ENCODE assay signal across 12 cellular contexts in the genomic region with DNA sequence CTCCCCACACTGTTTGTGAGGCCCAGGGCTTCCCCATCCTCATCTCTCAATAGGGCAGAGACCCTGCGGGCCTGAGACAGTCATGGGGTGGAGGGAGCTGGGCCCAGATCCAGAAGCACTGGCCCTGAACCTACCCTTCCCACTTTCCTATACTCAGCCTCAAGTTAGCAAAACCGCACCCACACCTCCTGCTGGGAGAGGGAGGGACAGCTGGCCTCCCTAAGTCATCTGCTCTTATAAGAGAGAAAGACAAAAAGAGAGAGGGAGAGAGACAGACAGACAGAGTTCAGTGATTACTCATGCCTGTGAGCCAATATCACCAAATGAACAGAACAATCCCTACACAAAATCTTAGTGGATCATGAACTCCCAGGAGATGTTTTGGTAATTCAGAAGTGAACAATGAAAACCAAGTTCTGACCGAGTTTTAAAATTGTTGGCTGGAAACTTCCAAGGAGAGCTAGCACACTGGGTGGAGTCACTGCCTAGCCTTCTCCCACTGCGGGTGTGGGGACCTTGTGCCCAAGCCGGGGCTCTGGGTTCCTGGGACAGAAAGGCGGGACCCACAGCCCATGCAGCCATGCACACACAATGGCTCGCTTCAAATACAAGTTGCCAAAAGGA.
DNase-seq lines count a peak whose midpoint lies in the region; ATAC-seq and TF ChIP-seq lines count a peak whose summit lies in the region.
"Had no signal": no experiment of that assay in that cellular context is flagged by ENCODE, and none has a peak within 500 bp of the region (broad histone marks: within the 10 kb centered on the region; RNA-seq: fewer than 3 reads in every experiment).

No MANE protein-coding gene starts in this region.

- H3K9me3 ChIP-seq in GM23248 (ENCODE audit: low read depth) (no peaks in the 10 kb centered on the region), RWPE2 (ENCODE audit: severe bottlenecking) (no peaks in the 10 kb centered on the region), gastroesophageal sphincter (no peaks in the 10 kb centered on the region), psoas muscle (no peaks in the 10 kb centered on the region), tibial artery (no peaks in the 10 kb centered on the region)

- TF ChIP-seq CTCF in RWPE2 (IDR thresholded peaks at IDR 0.05; ENCODE audit: poor library complexity, severe bottlenecking): no peak
- no peak for TF ChIP-seq CTCF in gastroesophageal sphincter (IDR thresholded peaks at IDR 0.05)
- TF ChIP-seq CTCF in psoas muscle (IDR thresholded peaks at IDR 0.05): no peak
- no peak for TF ChIP-seq CTCF in tibial artery (IDR thresholded peaks at IDR 0.05)

- H3K27ac ChIP-seq in GM23248 (no peak overlapping the region), RWPE2 (ENCODE audit: poor library complexity, severe bottlenecking) (no peak overlapping the region), gastroesophageal sphincter (no peak overlapping the region), psoas muscle (no peak overlapping the region), tibial artery (no peak overlapping the region)
- H3K27ac ChIP-seq: VCaP had no signal

- TF ChIP-seq EP300 in gastroesophageal sphincter (IDR thresholded peaks at IDR 0.05): no peak

- no peak overlapping the region for H3K9ac ChIP-seq in GM23248

- H3K27me3 ChIP-seq in GM23248 (replicated peaks; ENCODE audit: insufficient read depth) (peaks cover 18% of the 10 kb centered on the region), RWPE2 (ENCODE audit: insufficient read depth, poor library complexity, severe bottlenecking) (no peaks in the 10 kb centered on the region), gastroesophageal sphincter (no peaks in the 10 kb centered on the region), psoas muscle (ENCODE audit: insufficient read depth in 3 of 3, low read length in 2 of 3) (peaks cover 0 to 4% (median 3%) of the 10 kb centered on the region in 3 donors), tibial artery (no peaks in the 10 kb centered on the region)

- ATAC-seq in RWPE2 (ENCODE audit: low read depth) (peak; percentile 48; the same call in 1 of the 3 replicates), gastroesophageal sphincter (peak; percentile 48), psoas muscle (peak in 3 of 4 donors; percentile 57 to 76 (median 68)), HG03045 (IDR thresholded peaks at IDR 0.05; ENCODE audit: unreplicated experiment) (no peak)
- no peak for ATAC-seq in activated naive CD8-positive, alpha-beta T cell treated with anti-CD3 and anti-CD28 coated beads, Interleukin-2, amount 50 U/mL, for 24 hours
- ATAC-seq: stimulated activated effector memory CD8-positive, alpha-beta T cell treated with anti-CD3 and anti-CD28 coated beads, Interleukin-12 subunit alpha, Interleukin-12 subunit beta, amount 100 ng/mL, for 72 hours had no signal

- H2AFZ ChIP-seq in GM23248: no peak overlapping the region

- peaks cover 4% of the 10 kb centered on the region; the same call in 1 of the 2 replicates for H3K4me1 ChIP-seq in GM23248 (ENCODE audit: insufficient read depth)
- no peaks in the 10 kb centered on the region for H3K4me1 ChIP-seq in RWPE2 (ENCODE audit: insufficient read depth, poor library complexity, severe bottlenecking)
- no peaks in the 10 kb centered on the region for H3K4me1 ChIP-seq in gastroesophageal sphincter
- H3K4me1 ChIP-seq in psoas muscle: no peaks in the 10 kb centered on the region
- no peaks in the 10 kb centered on the region for H3K4me1 ChIP-seq in tibial artery

- H3K27ac Mint-ChIP-seq in activated naive CD8-positive, alpha-beta T cell treated with anti-CD3 and anti-CD28 coated beads, Interleukin-2, amount 50 U/mL, for 24 hours: no peak overlapping the region
- H3K27ac Mint-ChIP-seq: stimulated activated effector memory CD8-positive, alpha-beta T cell treated with anti-CD3 and anti-CD28 coated beads, Interleukin-12 subunit alpha, Interleukin-12 subunit beta, amount 100 ng/mL, for 72 hours had no signal

- H3K36me3 ChIP-seq in GM23248 (ENCODE audit: low read depth) (no peaks in the 10 kb centered on the region), RWPE2 (ENCODE audit: low read depth) (no peaks in the 10 kb centered on the region), gastroesophageal sphincter (no peaks in the 10 kb centered on the region), psoas muscle (ENCODE audit: insufficient read depth in 1 of 2, low read depth in 1 of 2) (no peaks in the 10 kb centered on the region), tibial artery (no peaks in the 10 kb centered on the region)

- no peak overlapping the region for H3K4me3 Mint-ChIP-seq in activated naive CD8-positive, alpha-beta T cell treated with anti-CD3 and anti-CD28 coated beads, Interleukin-2, amount 50 U/mL, for 24 hours
- H3K4me3 Mint-ChIP-seq: stimulated activated effector memory CD8-positive, alpha-beta T cell treated with anti-CD3 and anti-CD28 coated beads, Interleukin-12 subunit alpha, Interleukin-12 subunit beta, amount 100 ng/mL, for 72 hours had no signal

- no peaks in the 10 kb centered on the region for H3F3A ChIP-seq in GM23248 (ENCODE audit: insufficient read depth)

- no peaks in the 10 kb centered on the region for H3K9me2 ChIP-seq in GM23248 (ENCODE audit: insufficient read depth)

- H3K27me3 Mint-ChIP-seq in activated naive CD8-positive, alpha-beta T cell treated with anti-CD3 and anti-CD28 coated beads, Interleukin-2, amount 50 U/mL, for 24 hours: peaks cover 3% of the 10 kb centered on the region

- H3K36me3 Mint-ChIP-seq in activated naive CD8-positive, alpha-beta T cell treated with anti-CD3 and anti-CD28 coated beads, Interleukin-2, amount 50 U/mL, for 24 hours (ENCODE audit: low read depth): no peaks in the 10 kb centered on the region
- H3K36me3 Mint-ChIP-seq: stimulated activated effector memory CD8-positive, alpha-beta T cell treated with anti-CD3 and anti-CD28 coated beads, Interleukin-12 subunit alpha, Interleukin-12 subunit beta, amount 100 ng/mL, for 72 hours had no signal

- peak; percentile 72 for DNase-seq in GM23248
- no peak for DNase-seq in RWPE2 (ENCODE audit: low spot score)
- peak in 1 of 2 donors; percentile 70 for DNase-seq in psoas muscle
- no peak for DNase-seq in tibial artery
- DNase-seq in activated naive CD8-positive, alpha-beta T cell treated with anti-CD3 and anti-CD28 coated beads, Interleukin-2, amount 50 U/mL, for 24 hours: no peak
- DNase-seq in DMS79 treated with DMSO at 0.1 percent for 48 hours (lab: John Stamatoyannopoulos, UW): no peak
- DNase-seq: activated naive CD4-positive, alpha-beta T cell treated with Interleukin-2 at 50 U/mL for 16 hours; DMS53 had no signal

- H3K4me2 ChIP-seq in GM23248 (ENCODE audit: unreplicated experiment): no peak overlapping the region

- no peaks in the 10 kb centered on the region for H3K79me2 ChIP-seq in GM23248 (ENCODE audit: insufficient read depth)

- H4K20me1 ChIP-seq in GM23248 (ENCODE audit: insufficient read depth): no peaks in the 10 kb centered on the region

- in situ Hi-C loops in GM23248 (cut with MboI): no loop called here

- H3K4me1 Mint-ChIP-seq in activated naive CD8-positive, alpha-beta T cell treated with anti-CD3 and anti-CD28 coated beads, Interleukin-2, amount 50 U/mL, for 24 hours: peaks cover 4% of the 10 kb centered on the region
- H3K4me1 Mint-ChIP-seq: stimulated activated effector memory CD8-positive, alpha-beta T cell treated with anti-CD3 and anti-CD28 coated beads, Interleukin-12 subunit alpha, Interleukin-12 subunit beta, amount 100 ng/mL, for 72 hours had no signal

- intact Hi-C loops in psoas muscle (cut with DNase I): no loop called here
- intact Hi-C loops in tibial artery (cut with DNase I; ENCODE audit: low total_unique reads): no loop called here

- 38 to 40% methylated on average over 7 of the region's 7 CpGs for WGBS in GM23248 (ENCODE audit: low coverage in 1 of 2, low lambda C conversion rate in 2 of 2, missing lambda C conversion rate in 2 of 2), 2 experiments
- 79 to 94% methylated on average over 3 to 6 of the region's 7 CpGs for WGBS in gastroesophageal sphincter (ENCODE audit: low coverage in 1 of 2), 2 donors
- 41 to 56% (median 44%) methylated on average over 7 of the region's 7 CpGs for WGBS in psoas muscle, 3 donors

- no peak for TF ChIP-seq POLR2A in gastroesophageal sphincter (IDR thresholded peaks at IDR 0.05)

- H3K9me3 Mint-ChIP-seq in activated naive CD8-positive, alpha-beta T cell treated with anti-CD3 and anti-CD28 coated beads, Interleukin-2, amount 50 U/mL, for 24 hours: no peaks in the 10 kb centered on the region
- H3K9me3 Mint-ChIP-seq: stimulated activated effector memory CD8-positive, alpha-beta T cell treated with anti-CD3 and anti-CD28 coated beads, Interleukin-12 subunit alpha, Interleukin-12 subunit beta, amount 100 ng/mL, for 72 hours had no signal

- no peak overlapping the region for H3K4me3 ChIP-seq in GM23248
- no peak overlapping the region for H3K4me3 ChIP-seq in RWPE2 (ENCODE audit: severe bottlenecking)
- H3K4me3 ChIP-seq in gastroesophageal sphincter: no peak overlapping the region
- H3K4me3 ChIP-seq in psoas muscle: no peak overlapping the region
- no peak overlapping the region for H3K4me3 ChIP-seq in tibial artery

Comparison
In these comparisons a context has a peak if more than half of its experiments do, and no peak if none do; other contexts are left out.
1. ATAC-seq: peak in RWPE2 (single experiment), gastroesophageal sphincter (single experiment) and psoas muscle (3 of 4); none in HG03045 (single experiment) and activated naive CD8-positive, alpha-beta T cell treated with anti-CD3 and anti-CD28 coated beads, Interleukin-2, amount 50 U/mL, for 24 hours (single experiment).